ENCODE assay signal across 19 cellular contexts in genomic region chr5:143322931-143323330, GRCh38.
DNase-seq lines count a peak whose midpoint lies in the region; ATAC-seq and TF ChIP-seq lines count a peak whose summit lies in the region.
"Had no signal": no experiment of that assay in that cellular context is flagged by ENCODE, and none has a peak within 500 bp of the region (broad histone marks: within the 10 kb centered on the region; RNA-seq: fewer than 3 reads in every experiment).

No MANE protein-coding gene starts in this region.

- H3K79me2 ChIP-seq in GM23248 (ENCODE audit: insufficient read depth), result peaks cover 100% of the 10 kb centered on the region

- H3K9me3 ChIP-seq in GM23248 (ENCODE audit: low read depth), result no peaks in the 10 kb centered on the region
- no peaks in the 10 kb centered on the region for H3K9me3 ChIP-seq in Peyer's patch
- H3K9me3 ChIP-seq: gastroesophageal sphincter, left ventricle myocardium inferior, right atrium auricular region, uterus had no signal

- no peaks in the 10 kb centered on the region for H3K36me3 ChIP-seq in GM23248 (ENCODE audit: low read depth)
- H3K36me3 ChIP-seq in Peyer's patch, result no peaks in the 10 kb centered on the region
- H3K36me3 ChIP-seq: gastroesophageal sphincter, left ventricle myocardium inferior, right atrium auricular region, SJCRH30, uterus had no signal

- peaks cover 0 to 1% (median 0%) of the 10 kb centered on the region in 3 donors for H3K27me3 Mint-ChIP-seq in CD14-positive monocyte (ENCODE audit: low read depth in 3 of 3)

- DNase-seq in CD14-positive monocyte (ENCODE audit: low spot score) (no peak), GM23248 (peak; percentile 69), astrocyte of the hippocampus (ENCODE audit: low read depth, low spot score) (peak; percentile 20), myocyte (ENCODE audit: low read depth) (peak; percentile 39), NCI-H146 (lab: John Stamatoyannopoulos, UW) (no peak), Peyer's patch (no peak)
- DNase-seq: activated effector memory CD4-positive, alpha-beta T cell treated with Interleukin-2 at 50 U/mL for 16 hours; aorta; HCEC 1CT; left ventricle myocardium inferior; NCI-H2029 treated with DMSO at 0.1 percent for 48 hours; NCI-H526 treated with DMSO at 0.1 percent for 48 hours; occipital lobe; SJCRH30; uterus had no signal

- peaks cover 40% of the 10 kb centered on the region for H3K4me1 Mint-ChIP-seq in CD14-positive monocyte

- H4K20me1 ChIP-seq in GM23248 (ENCODE audit: insufficient read depth), result peaks cover 24% of the 10 kb centered on the region; the same call in 1 of the 2 replicates

- TF ChIP-seq CTCF in CD14-positive monocyte (IDR thresholded peaks at IDR 0.05) (no peak), Peyer's patch (IDR thresholded peaks at IDR 0.05) (no peak)

- no peak overlapping the region for H2AFZ ChIP-seq in GM23248

- intact Hi-C loops in CD14-positive monocyte (cut with micrococcal nuclease), result no loop called here

- ATAC-seq in GM21367 (IDR thresholded peaks at IDR 0.05; ENCODE audit: unreplicated experiment) (no peak), GM19463 (IDR thresholded peaks at IDR 0.05; ENCODE audit: unreplicated experiment) (no peak)
- ATAC-seq: gastroesophageal sphincter had no signal

- H3K4me3 Mint-ChIP-seq in CD14-positive monocyte, result no peak overlapping the region

- peaks cover 40% of the 10 kb centered on the region for H3K4me1 ChIP-seq in GM23248 (ENCODE audit: insufficient read depth)
- H3K4me1 ChIP-seq in Peyer's patch, result no peaks in the 10 kb centered on the region
- H3K4me1 ChIP-seq: SJCRH30 had no signal

- peaks cover 7 to 17% (median 13%) of the 10 kb centered on the region in 7 donors for H3K9me3 Mint-ChIP-seq in CD14-positive monocyte

- peak overlapping the region in 6 of 7 donors; percentile 37 to 82 (median 56) for H3K27ac Mint-ChIP-seq in CD14-positive monocyte

- no peak for TF ChIP-seq POLR2A in Peyer's patch (IDR thresholded peaks at IDR 0.05)

- no peaks in the 10 kb centered on the region for H3K9me2 ChIP-seq in GM23248 (ENCODE audit: insufficient read depth)

- H3K4me3 ChIP-seq in GM23248 (no peak overlapping the region), Peyer's patch (no peak overlapping the region)
- H3K4me3 ChIP-seq: gastroesophageal sphincter, left ventricle myocardium inferior, right atrium auricular region, SJCRH30, uterus had no signal

- H3K27me3 ChIP-seq in GM23248 (replicated peaks; ENCODE audit: insufficient read depth) (no peaks in the 10 kb centered on the region), Peyer's patch (no peaks in the 10 kb centered on the region)
- H3K27me3 ChIP-seq: gastroesophageal sphincter, right atrium auricular region, SJCRH30, uterus had no signal

- H3K4me2 ChIP-seq in GM23248 (ENCODE audit: unreplicated experiment), result peak overlapping the region; percentile 21

- peaks cover 25 to 34% of the 10 kb centered on the region in 2 donors for H3K36me3 Mint-ChIP-seq in CD14-positive monocyte

- in situ Hi-C loops in GM23248 (cut with MboI), result no loop called here

- peaks cover 35% of the 10 kb centered on the region for H3F3A ChIP-seq in GM23248 (ENCODE audit: insufficient read depth)

- peak overlapping the region; percentile 31 for H3K27ac ChIP-seq in GM23248
- H3K27ac ChIP-seq in Peyer's patch, result no peak overlapping the region
- H3K27ac ChIP-seq: gastroesophageal sphincter, left ventricle myocardium inferior, right atrium auricular region, SJCRH30, uterus had no signal

- H3K9ac ChIP-seq in GM23248, result peak overlapping the region; percentile 20; the same call in 1 of the 2 replicates

- 64 to 74% methylated on average over 3 of the region's 3 CpGs for WGBS in GM23248 (ENCODE audit: low coverage in 1 of 2, low lambda C conversion rate in 2 of 2, missing lambda C conversion rate in 2 of 2), 2 experiments

Comparison
In these comparisons a context has a peak if more than half of its experiments do, and no peak if none do; other contexts are left out.
1. DNase-seq: peak in GM23248 (single experiment), astrocyte of the hippocampus (single experiment) and myocyte (single experiment); none in CD14-positive monocyte (single experiment), NCI-H146 (single experiment) and Peyer's patch (0 of 3).